In genomic region chr14:78566017-78566858, GRCh38 we compare ENCODE assay signal across 8 cellular contexts.
A peak's percentile ranks its signal among the peaks of the same experiment; 100 is the strongest.
DNase-seq lines count a peak whose midpoint lies in the region; FAIRE-seq and TF ChIP-seq lines count a peak whose summit lies in the region.

No MANE protein-coding gene starts in this region.

- TF ChIP-seq CTCF in cardiac muscle cell (IDR thresholded peaks at IDR 0.05; ENCODE audit: low read depth, low read length) (peak; percentile 80), vagina (IDR thresholded peaks at IDR 0.05) (peak; percentile 27 to 50 (median 48))

- H3K4me1 Mint-ChIP-seq in activated naive CD8-positive, alpha-beta T cell treated with anti-CD3 and anti-CD28 coated beads for 36 hours, result peaks cover 4% of the 10 kb centered on the region

- DNase-seq in GDM1 (lab: John Stamatoyannopoulos, UW) (peak; percentile 55), H54 (ENCODE audit: insufficient read length, low spot score) (peak; percentile 38), LoVo (ENCODE audit: low spot score) (peak; percentile 61), SHP77 treated with DMSO at 0.1 percent for 48 hours (lab: John Stamatoyannopoulos, UW) (peak; percentile 65), cardiac muscle cell (ENCODE audit: low read depth in 1 of 2, low spot score in 1 of 2) (peak; percentile 72 to 83), pons (ENCODE audit: low spot score) (peak; percentile 91), vagina (ENCODE audit: extremely low spot score in 2 of 2) (no peak)
- peak; percentile 69 for DNase-seq in activated naive CD8-positive, alpha-beta T cell treated with anti-CD3 and anti-CD28 coated beads for 36 hours

- H3K27me3 Mint-ChIP-seq in activated naive CD8-positive, alpha-beta T cell treated with anti-CD3 and anti-CD28 coated beads for 36 hours, result peaks cover 5% of the 10 kb centered on the region

- H3K27me3 ChIP-seq in cardiac muscle cell (peaks cover 3% of the 10 kb centered on the region), vagina (no peaks in the 10 kb centered on the region)

- H3K4me1 ChIP-seq in cardiac muscle cell (ENCODE audit: low read depth) (no peaks in the 10 kb centered on the region), vagina (no peaks in the 10 kb centered on the region)

- no peak overlapping the region for H3K4me3 ChIP-seq in cardiac muscle cell
- H3K4me3 ChIP-seq in vagina, result peak overlapping the region in 1 of 2 donors; percentile 28

- H3K36me3 Mint-ChIP-seq in activated naive CD8-positive, alpha-beta T cell treated with anti-CD3 and anti-CD28 coated beads for 36 hours, result no peaks in the 10 kb centered on the region

- H3K9me3 ChIP-seq in cardiac muscle cell (ENCODE audit: low read depth) (no peaks in the 10 kb centered on the region), vagina (no peaks in the 10 kb centered on the region)

- no peak overlapping the region for H3K27ac Mint-ChIP-seq in activated naive CD8-positive, alpha-beta T cell treated with anti-CD3 and anti-CD28 coated beads for 36 hours

- H3K27ac ChIP-seq in cardiac muscle cell, result no peak overlapping the region
- no peak overlapping the region for H3K27ac ChIP-seq in vagina

- no peaks in the 10 kb centered on the region for H3K9me3 Mint-ChIP-seq in activated naive CD8-positive, alpha-beta T cell treated with anti-CD3 and anti-CD28 coated beads for 36 hours

- H3K36me3 ChIP-seq in cardiac muscle cell (no peaks in the 10 kb centered on the region), vagina (no peaks in the 10 kb centered on the region)

- intact Hi-C loops in vagina (cut with DNase I), result loop anchor here (10.0 kb wide), 1 partner anchor 701 kb away; no protein-coding TSS in a partner anchor

- TF ChIP-seq POLR2A in H54 (IDR thresholded peaks at IDR 0.05; ENCODE audit: low read depth, low read length) (no peak), vagina (IDR thresholded peaks at IDR 0.05) (no peak)

- no peak for FAIRE-seq in H54 (lab: Jason Lieb, UNC)

- no peak overlapping the region for H3K4me3 Mint-ChIP-seq in activated naive CD8-positive, alpha-beta T cell treated with anti-CD3 and anti-CD28 coated beads for 36 hours

Comparison
In these comparisons a context has a peak if more than half of its experiments do, and no peak if none do; other contexts are left out.
1. DNase-seq: peak in GDM1 (single experiment), H54 (single experiment), LoVo (single experiment), SHP77 treated with DMSO at 0.1 percent for 48 hours (single experiment), activated naive CD8-positive, alpha-beta T cell treated with anti-CD3 and anti-CD28 coated beads for 36 hours (single experiment), cardiac muscle cell (2 of 2) and pons (single experiment); none in vagina (0 of 2).